Comparison of ENCODE assay signal across 8 cellular contexts in the genomic region with DNA sequence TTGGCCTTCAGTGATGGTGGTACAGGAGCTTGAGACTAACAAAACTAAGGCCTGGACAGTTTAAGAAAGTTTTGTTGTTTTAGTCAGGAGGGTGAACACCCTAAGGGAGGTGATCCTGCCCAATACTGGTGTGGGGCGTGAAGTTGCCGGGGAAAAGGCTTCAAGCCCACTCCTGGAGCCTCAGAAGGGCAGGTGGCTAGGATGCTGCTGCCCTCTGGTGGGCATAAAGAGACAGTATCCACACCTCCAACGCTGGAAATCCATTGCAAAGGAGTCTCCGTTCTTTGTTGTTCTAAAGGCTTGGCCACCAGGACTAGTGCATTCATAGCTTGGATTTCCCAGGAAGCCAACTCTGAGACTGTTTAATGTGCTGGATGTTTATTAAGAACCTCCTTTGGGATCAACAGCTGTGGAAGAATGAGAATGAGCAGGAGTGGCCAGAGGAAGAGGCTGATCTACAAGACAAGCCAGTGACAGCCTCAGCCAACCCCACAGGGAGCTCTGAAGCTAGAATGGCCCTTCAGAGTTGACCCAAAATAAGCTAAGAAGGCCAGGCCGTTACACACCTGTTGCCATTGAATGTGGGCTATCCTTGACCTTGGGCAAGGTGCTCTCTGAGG. TPM values are rescaled to one million over a fixed set of nuclear protein-coding genes. Genes with fewer than 3 reads are reported as not detected.
DNase-seq lines count a peak whose midpoint lies in the region; ATAC-seq and TF ChIP-seq lines count a peak whose summit lies in the region.

No MANE protein-coding gene starts in this region.

- CTCF ChIA-PET in CD8-positive, alpha-beta memory T cell (lab: Charles Lee), result interaction anchor here (0.7 to 9.5 kb wide), 29 partner anchors 10 to 394 kb away, joined by 3 to 88 read pairs (median 6); partner anchors contain the start of genes C1orf216, CLSPN and TFAP2E
- CTCF ChIA-PET in activated CD8-positive, alpha-beta T cell treated with anti-CD3 and anti-CD28 coated beads, Interleukin-2, amount 10 ng/mL, durations not matched to agents 7 days and 5 days (lab: Charles Lee), result interaction anchor here (0.6 to 10.9 kb wide), 36 partner anchors 10 to 333 kb away, joined by 3 to 118 read pairs (median 4); partner anchors contain the start of genes C1orf216, CLSPN and TFAP2E
- CTCF ChIA-PET in naive thymus-derived CD4-positive, alpha-beta T cell (lab: Charles Lee), result interaction anchor here (0.6 to 5.4 kb wide), 22 partner anchors 9 to 276 kb away, joined by 3 to 42 read pairs (median 5); partner anchors contain the start of genes C1orf216 and CLSPN

- H3K9me3 Mint-ChIP-seq in CD8-positive, alpha-beta memory T cell, result no peaks in the 10 kb centered on the region
- H3K9me3 Mint-ChIP-seq in activated CD8-positive, alpha-beta T cell treated with anti-CD3 and anti-CD28 coated beads, Interleukin-2, amount 10 ng/mL, durations not matched to agents 7 days and 5 days (ENCODE audit: insufficient read depth), result no peaks in the 10 kb centered on the region
- no peaks in the 10 kb centered on the region for H3K9me3 Mint-ChIP-seq in naive thymus-derived CD4-positive, alpha-beta T cell

- no peak overlapping the region for H3K4me3 ChIP-seq in CD8-positive, alpha-beta memory T cell (ENCODE audit: low read length)
- H3K4me3 ChIP-seq in epithelial cell of proximal tubule (ENCODE audit: low read depth, low read length) (no peak overlapping the region), uterus (no peak overlapping the region)
- no peak overlapping the region for H3K4me3 ChIP-seq in naive thymus-derived CD4-positive, alpha-beta T cell (ENCODE audit: low read length)

- peak overlapping the region in 4 of 8 donors; percentile 4 to 36 (median 16) for H3K27ac Mint-ChIP-seq in CD8-positive, alpha-beta memory T cell
- H3K27ac Mint-ChIP-seq in activated CD8-positive, alpha-beta T cell treated with anti-CD3 and anti-CD28 coated beads, Interleukin-2, amount 10 ng/mL, durations not matched to agents 7 days and 5 days, result no peak overlapping the region
- no peak overlapping the region for H3K27ac Mint-ChIP-seq in naive thymus-derived CD4-positive, alpha-beta T cell

- H3K9me3 ChIP-seq in CD8-positive, alpha-beta memory T cell (ENCODE audit: low read length), result no peaks in the 10 kb centered on the region
- no peaks in the 10 kb centered on the region for H3K9me3 ChIP-seq in naive thymus-derived CD4-positive, alpha-beta T cell (ENCODE audit: control insufficient read depth in 2 of 3, low read length in 3 of 3)
- H3K9me3 ChIP-seq in uterus, result no peaks in the 10 kb centered on the region

- peak overlapping the region in 1 of 7 donors; percentile 24 for H3K4me3 Mint-ChIP-seq in CD8-positive, alpha-beta memory T cell
- H3K4me3 Mint-ChIP-seq in activated CD8-positive, alpha-beta T cell treated with anti-CD3 and anti-CD28 coated beads, Interleukin-2, amount 10 ng/mL, durations not matched to agents 7 days and 5 days, result no peak overlapping the region
- no peak overlapping the region for H3K4me3 Mint-ChIP-seq in naive thymus-derived CD4-positive, alpha-beta T cell

- H3K36me3 Mint-ChIP-seq in CD8-positive, alpha-beta memory T cell, result no peaks in the 10 kb centered on the region
- peaks cover 26% of the 10 kb centered on the region for H3K36me3 Mint-ChIP-seq in activated CD8-positive, alpha-beta T cell treated with anti-CD3 and anti-CD28 coated beads, Interleukin-2, amount 10 ng/mL, durations not matched to agents 7 days and 5 days (ENCODE audit: low read depth)
- H3K36me3 Mint-ChIP-seq in naive thymus-derived CD4-positive, alpha-beta T cell, result peaks cover 0 to 5% (median 0%) of the 10 kb centered on the region in 5 donors

- intact Hi-C loops in naive thymus-derived CD4-positive, alpha-beta T cell (cut with micrococcal nuclease), result loop anchor here (1.0 to 2.0 kb wide), 4 partner anchors 42 to 276 kb away; partner anchors contain the start of gene CLSPN (in 1 of the 2)
- intact Hi-C loops in uterus (cut with DNase I; ENCODE audit: low total_unique reads), result loop anchor here (5.0 kb wide), 1 partner anchor 160 kb away; no protein-coding TSS in a partner anchor

- peak; percentile 21 to 71 (median 40) for DNase-seq in CD8-positive, alpha-beta memory T cell
- DNase-seq in NCI-H82 treated with DMSO at 0.1 percent for 48 hours (lab: John Stamatoyannopoulos, UW; ENCODE audit: unreplicated experiment) (peak; percentile 63), epithelial cell of proximal tubule (ENCODE audit: low read depth) (no peak), uterus (peak; percentile 42 to 52)
- DNase-seq in activated CD8-positive, alpha-beta T cell treated with anti-CD3 and anti-CD28 coated beads, Interleukin-2, amount 10 ng/mL, durations not matched to agents 7 days and 5 days, result peak; percentile 62
- peak in 8 of 9 donors; percentile 16 to 59 (median 45) for DNase-seq in naive thymus-derived CD4-positive, alpha-beta T cell

- H3K27me3 Mint-ChIP-seq in CD8-positive, alpha-beta memory T cell, result no peaks in the 10 kb centered on the region
- no peaks in the 10 kb centered on the region for H3K27me3 Mint-ChIP-seq in activated CD8-positive, alpha-beta T cell treated with anti-CD3 and anti-CD28 coated beads, Interleukin-2, amount 10 ng/mL, durations not matched to agents 7 days and 5 days (ENCODE audit: low read depth)
- H3K27me3 Mint-ChIP-seq in naive thymus-derived CD4-positive, alpha-beta T cell, result no peaks in the 10 kb centered on the region

- H3K4me1 Mint-ChIP-seq in CD8-positive, alpha-beta memory T cell, result peaks cover 0 to 6% (median 5%) of the 10 kb centered on the region in 3 donors
- peaks cover 3% of the 10 kb centered on the region for H3K4me1 Mint-ChIP-seq in activated CD8-positive, alpha-beta T cell treated with anti-CD3 and anti-CD28 coated beads, Interleukin-2, amount 10 ng/mL, durations not matched to agents 7 days and 5 days (ENCODE audit: low read depth)
- H3K4me1 Mint-ChIP-seq in naive thymus-derived CD4-positive, alpha-beta T cell, result peaks cover 0 to 5% (median 0%) of the 10 kb centered on the region in 7 donors

- no peaks in the 10 kb centered on the region for H3K36me3 ChIP-seq in CD8-positive, alpha-beta memory T cell (ENCODE audit: insufficient read depth, low read length)
- H3K36me3 ChIP-seq in naive thymus-derived CD4-positive, alpha-beta T cell (ENCODE audit: control insufficient read depth in 2 of 3, insufficient read depth in 3 of 3, low read length in 3 of 3), result no peaks in the 10 kb centered on the region
- no peaks in the 10 kb centered on the region for H3K36me3 ChIP-seq in uterus

- no peak overlapping the region for H3K27ac ChIP-seq in CD8-positive, alpha-beta memory T cell (ENCODE audit: low read depth, low read length)
- H3K27ac ChIP-seq in naive thymus-derived CD4-positive, alpha-beta T cell (ENCODE audit: low read depth, low read length), result no peak overlapping the region
- no peak overlapping the region for H3K27ac ChIP-seq in uterus

- TF ChIP-seq CTCF in epithelial cell of proximal tubule (conservative IDR thresholded peaks at IDR 0.05; ENCODE audit: low read depth, low read length), result peak; percentile 93
- peak; percentile 75 to 81 (median 76) for TF ChIP-seq CTCF in uterus (IDR thresholded peaks at IDR 0.05)

- no peak for TF ChIP-seq POLR2A in uterus (IDR thresholded peaks at IDR 0.05)

- H3K27me3 ChIP-seq in CD8-positive, alpha-beta memory T cell (ENCODE audit: insufficient read depth, low read length, poor library complexity, severe bottlenecking), result no peaks in the 10 kb centered on the region
- no peaks in the 10 kb centered on the region for H3K27me3 ChIP-seq in naive thymus-derived CD4-positive, alpha-beta T cell (ENCODE audit: control insufficient read depth in 2 of 2, insufficient read depth in 2 of 2, low read length in 2 of 2)
- no peaks in the 10 kb centered on the region for H3K27me3 ChIP-seq in uterus

- peak; percentile 46 for ATAC-seq in HG03342 (IDR thresholded peaks at IDR 0.05; ENCODE audit: unreplicated experiment)
- ATAC-seq in activated CD8-positive, alpha-beta T cell treated with anti-CD3 and anti-CD28 coated beads, Interleukin-2, amount 10 ng/mL, durations not matched to agents 7 days and 5 days, result peak; percentile 87
- peak; percentile 90 for ATAC-seq in naive thymus-derived CD4-positive, alpha-beta T cell
- no peak for ATAC-seq in HG03095 (IDR thresholded peaks at IDR 0.05; ENCODE audit: unreplicated experiment)

- POLR2A ChIA-PET in CD8-positive, alpha-beta memory T cell (lab: Charles Lee), result no interaction called here
- POLR2A ChIA-PET in activated CD8-positive, alpha-beta T cell treated with anti-CD3 and anti-CD28 coated beads, Interleukin-2, amount 10 ng/mL, durations not matched to agents 7 days and 5 days (lab: Charles Lee), result interaction anchor here (1.5 kb wide), 1 partner anchor 43 kb away, joined by 4 read pairs; the partner anchor contains the start of gene CLSPN
- POLR2A ChIA-PET in naive thymus-derived CD4-positive, alpha-beta T cell (lab: Charles Lee), result interaction anchor here (0.9 kb wide), 1 partner anchor 158 kb away, joined by 3 read pairs; no protein-coding TSS in a partner anchor

- no peaks in the 10 kb centered on the region for H3K4me1 ChIP-seq in CD8-positive, alpha-beta memory T cell (ENCODE audit: insufficient read depth, low read length)
- no peaks in the 10 kb centered on the region for H3K4me1 ChIP-seq in naive thymus-derived CD4-positive, alpha-beta T cell (ENCODE audit: control insufficient read depth in 2 of 2, insufficient read depth in 2 of 2, low read length in 2 of 2)
- H3K4me1 ChIP-seq in uterus, result no peaks in the 10 kb centered on the region

RNA-seq across cellular contexts. Expression of gene C1orf216, which starts 8.2 kb away (rescaled TPM):
- 10 to 100 TPM; 20.6 to 21.8 TPM for total RNA-seq in CD8-positive, alpha-beta memory T cell
- polyA plus RNA-seq in CD8-positive, alpha-beta memory T cell, result 15.3 TPM
- 10 to 100 TPM; 16.7 to 17.2 TPM for total RNA-seq in activated CD8-positive, alpha-beta T cell treated with anti-CD3 and anti-CD28 coated beads, Interleukin-2, amount 10 ng/mL, durations not matched to agents 7 days and 5 days
- 6.0 and 9.8 TPM in 2 replicates for total RNA-seq in epithelial cell of proximal tubule
- 10 to 100 TPM in 1 of 5 experiments, 1 to 10 TPM in 4; 3.2 to 15.2 (median 4.6) TPM for total RNA-seq in naive thymus-derived CD4-positive, alpha-beta T cell
- polyA plus RNA-seq in naive thymus-derived CD4-positive, alpha-beta T cell, result 1 to 10 TPM; 3.6 to 5.5 TPM
- 10 to 100 TPM in 3 of 4 donors, 1 to 10 TPM in 1; 9.1 to 21.8 (median 18.4) TPM for total RNA-seq in uterus

RNA-seq across cellular contexts. Expression of gene CLSPN, which starts 42.9 kb away (rescaled TPM):
- total RNA-seq in CD8-positive, alpha-beta memory T cell, result 10 to 100 TPM; 83.5 to 84.8 TPM
- polyA plus RNA-seq in CD8-positive, alpha-beta memory T cell, result 0.09 TPM
- total RNA-seq in activated CD8-positive, alpha-beta T cell treated with anti-CD3 and anti-CD28 coated beads, Interleukin-2, amount 10 ng/mL, durations not matched to agents 7 days and 5 days, result 10 to 100 TPM; 88.8 to 89.7 TPM
- total RNA-seq in epithelial cell of proximal tubule (32.5 and 50.6 TPM in 2 replicates), uterus (10 to 100 TPM in 1 of 4 donors, not detected in 3; 14.0 TPM)
- 10 to 100 TPM in 1 of 5 experiments, 1 to 10 TPM in 1, under 1 TPM in 3; 0.11 to 48.7 (median 0.64) TPM for total RNA-seq in naive thymus-derived CD4-positive, alpha-beta T cell
- not detected for polyA plus RNA-seq in naive thymus-derived CD4-positive, alpha-beta T cell
